Comparison of ENCODE assay signal across 16 cellular contexts in the genomic region with DNA sequence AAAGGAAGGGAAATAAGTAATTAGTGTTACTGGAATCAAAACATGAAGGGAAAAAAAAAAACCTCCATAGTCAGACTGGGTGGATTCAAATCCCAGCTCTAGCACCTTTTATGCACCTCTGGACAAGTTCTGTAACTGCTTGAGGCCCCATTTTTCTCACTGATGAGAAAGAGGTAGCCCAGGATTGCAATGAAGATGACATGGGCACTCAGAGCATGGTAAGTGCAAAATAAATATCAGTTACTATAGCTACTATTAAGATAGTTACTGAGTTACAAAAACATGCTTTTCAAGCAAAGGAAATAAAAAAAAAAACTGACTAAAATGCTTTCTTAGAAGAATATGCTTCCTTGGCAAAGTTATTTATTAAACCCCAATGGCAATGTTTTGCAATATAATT.
"Had no signal": no experiment of that assay in that cellular context is flagged by ENCODE, and none has a peak within 500 bp of the region (broad histone marks: within the 10 kb centered on the region; RNA-seq: fewer than 3 reads in every experiment).

No MANE protein-coding gene starts in this region.

- H3K9me3 Mint-ChIP-seq: activated naive CD4-positive, alpha-beta T cell treated with anti-CD3 and anti-CD28 coated beads, Interleukin-2, amount 50 U/mL, for 24 hours; brain; endodermal cell; immature natural killer cell; nephron; T-helper 1 cell treated with Interleukin-12 subunit alpha and Interleukin-12 subunit beta and Interleukin-4 antibody, amounts not matched to agents 30 μg/mL and 1 μg/mL, for 36 hours had no signal

- DNase-seq: activated CD4-positive, alpha-beta T cell treated with anti-CD3 and anti-CD28 coated beads, Interleukin-2, amount 50 U/mL, for 4 hours; activated effector memory CD4-positive, alpha-beta T cell treated with Interleukin-2 at 50 U/mL for 16 hours; activated T-cell treated with anti-CD3 and anti-CD28 coated beads, Interleukin-2, amount 50 U/mL, for 1 hour; amygdala; cerebellar nuclear complex; endodermal cell; erythroblast; glutamatergic neuron; immature natural killer cell; left colon; tibial artery had no signal

- H3K4me3 ChIP-seq: tibial artery, vagina had no signal

- ATAC-seq: left colon had no signal

- H3K27ac ChIP-seq: vagina had no signal

- H3K9me3 ChIP-seq: tibial artery, vagina had no signal

- H3K27ac Mint-ChIP-seq: activated naive CD4-positive, alpha-beta T cell treated with anti-CD3 and anti-CD28 coated beads, Interleukin-2, amount 50 U/mL, for 24 hours; T-helper 1 cell treated with Interleukin-12 subunit alpha and Interleukin-12 subunit beta and Interleukin-4 antibody, amounts not matched to agents 30 μg/mL and 1 μg/mL, for 36 hours had no signal

- H3K4me1 ChIP-seq: tibial artery had no signal

- H3K27me3 ChIP-seq: tibial artery, vagina had no signal

- H3K27me3 Mint-ChIP-seq: activated naive CD4-positive, alpha-beta T cell treated with anti-CD3 and anti-CD28 coated beads, Interleukin-2, amount 50 U/mL, for 24 hours; brain had no signal

- H3K4me3 Mint-ChIP-seq: activated naive CD4-positive, alpha-beta T cell treated with anti-CD3 and anti-CD28 coated beads, Interleukin-2, amount 50 U/mL, for 24 hours; brain; endodermal cell; immature natural killer cell; nephron; T-helper 1 cell treated with Interleukin-12 subunit alpha and Interleukin-12 subunit beta and Interleukin-4 antibody, amounts not matched to agents 30 μg/mL and 1 μg/mL, for 36 hours had no signal

- H3K4me1 Mint-ChIP-seq: brain, endodermal cell, nephron had no signal
